ENCODE assay signal across 1 cellular context in the genomic region with DNA sequence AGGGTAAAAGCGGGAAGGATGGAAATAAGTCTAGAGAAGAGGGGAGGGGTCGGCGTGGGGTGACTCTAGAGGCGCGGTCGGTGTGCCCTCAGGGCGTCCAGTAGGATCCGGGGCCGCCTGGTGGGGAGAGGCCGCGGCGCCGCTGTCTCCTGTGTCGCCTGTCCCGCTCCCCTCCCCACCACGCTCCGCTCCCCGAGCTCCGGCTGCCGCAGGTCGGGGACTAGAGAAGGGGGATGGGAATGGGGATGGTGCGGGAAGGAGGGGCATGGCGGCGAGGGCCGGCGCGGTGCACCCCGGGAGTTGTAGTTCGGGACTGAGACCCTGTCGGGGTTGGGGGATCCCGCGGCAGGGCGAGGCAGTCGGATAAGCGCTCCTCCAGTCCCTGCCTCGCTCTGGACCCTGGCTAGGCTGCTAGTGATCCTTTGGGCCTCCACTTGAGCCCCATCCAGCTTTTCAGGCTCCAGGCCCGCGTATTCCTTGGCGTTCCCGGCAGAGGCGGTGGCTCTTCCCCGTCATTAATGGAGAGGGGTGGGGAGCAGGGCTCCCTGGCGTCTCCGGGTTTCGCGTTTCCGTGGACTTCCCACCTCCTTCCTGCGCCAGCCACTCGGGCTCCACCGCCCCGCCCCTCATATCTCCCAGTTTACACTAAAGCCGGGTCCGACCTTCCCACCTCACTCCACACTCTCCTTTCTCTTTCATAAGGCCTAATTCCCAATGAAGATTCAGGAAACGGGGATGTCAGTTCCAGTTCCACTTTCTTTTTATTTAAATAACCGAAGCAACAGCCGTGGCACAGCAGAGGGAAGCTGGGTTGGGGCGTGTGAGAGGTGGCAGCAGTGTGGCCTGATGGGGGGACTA.
A peak's percentile ranks its signal among the peaks of the same experiment; 100 is the strongest.
TF ChIP-seq lines count a peak whose summit lies in the region.

A gene with protein sequence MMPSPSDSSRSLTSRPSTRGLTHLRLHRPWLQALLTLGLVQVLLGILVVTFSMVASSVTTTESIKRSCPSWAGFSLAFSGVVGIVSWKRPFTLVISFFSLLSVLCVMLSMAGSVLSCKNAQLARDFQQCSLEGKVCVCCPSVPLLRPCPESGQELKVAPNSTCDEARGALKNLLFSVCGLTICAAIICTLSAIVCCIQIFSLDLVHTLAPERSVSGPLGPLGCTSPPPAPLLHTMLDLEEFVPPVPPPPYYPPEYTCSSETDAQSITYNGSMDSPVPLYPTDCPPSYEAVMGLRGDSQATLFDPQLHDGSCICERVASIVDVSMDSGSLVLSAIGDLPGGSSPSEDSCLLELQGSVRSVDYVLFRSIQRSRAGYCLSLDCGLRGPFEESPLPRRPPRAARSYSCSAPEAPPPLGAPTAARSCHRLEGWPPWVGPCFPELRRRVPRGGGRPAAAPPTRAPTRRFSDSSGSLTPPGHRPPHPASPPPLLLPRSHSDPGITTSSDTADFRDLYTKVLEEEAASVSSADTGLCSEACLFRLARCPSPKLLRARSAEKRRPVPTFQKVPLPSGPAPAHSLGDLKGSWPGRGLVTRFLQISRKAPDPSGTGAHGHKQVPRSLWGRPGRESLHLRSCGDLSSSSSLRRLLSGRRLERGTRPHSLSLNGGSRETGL (minus strand): TSS at position 241 of the 858 bp plus-strand sequence. CDS start 606 bp downstream, outside the sequence.

TF ChIP-seq in HEK293, 187 proteins besides CTCF, POLR2A, EP300 and RAD21 (continued from another document and continues in another):
- TF ChIP-seq TSHZ1 (tag by site-specific recombination; IDR thresholded peaks at IDR 0.05; ENCODE audit: borderline replicate concordance) (no peak), HOXC10 (CRISPR knock-in tag; IDR thresholded peaks at IDR 0.05) (no peak), ZNF248 (tag by site-specific recombination; IDR thresholded peaks at IDR 0.05) (no peak), HOXD13 (CRISPR knock-in tag; IDR thresholded peaks at IDR 0.05; ENCODE audit: borderline replicate concordance) (no peak), ZNF19 (tag by site-specific recombination; IDR thresholded peaks at IDR 0.05; ENCODE audit: low read depth) (no peak), ZNF202 (tag by site-specific recombination; IDR thresholded peaks at IDR 0.05; ENCODE audit: borderline replicate concordance) (no peak), ZNF223 (tag by site-specific recombination; IDR thresholded peaks at IDR 0.05) (peak; percentile 70; the same call in 1 of the 2 replicates), ZNF302 (tag by site-specific recombination; IDR thresholded peaks at IDR 0.05; ENCODE audit: low read depth) (no peak), ZBTB20 (tag by site-specific recombination; IDR thresholded peaks at IDR 0.05) (peak; percentile 96), ZNF747 (tag by site-specific recombination; IDR thresholded peaks at IDR 0.05) (no peak), ZNF184 (tag by site-specific recombination; IDR thresholded peaks at IDR 0.05) (no peak), ZNF211 (tag by site-specific recombination; IDR thresholded peaks at IDR 0.05; ENCODE audit: low read depth) (no peak), SCRT2 (tag by site-specific recombination; IDR thresholded peaks at IDR 0.05) (no peak), ZSCAN16 (tag by site-specific recombination; IDR thresholded peaks at IDR 0.05) (no peak), SETDB1 (IDR thresholded peaks at IDR 0.05; ENCODE audit: insufficient read length, low read length) (no peak), ZNF391 (tag by site-specific recombination; IDR thresholded peaks at IDR 0.05; ENCODE audit: borderline replicate concordance, low read depth) (0 out of 2 replicates have a peak, but pooled peaks have one; percentile 33), ZNF776 (tag by site-specific recombination; IDR thresholded peaks at IDR 0.05; ENCODE audit: borderline replicate concordance) (no peak), ZBTB8A (tag by site-specific recombination; IDR thresholded peaks at IDR 0.05) (peak; percentile 75), ZNF610 (tag by site-specific recombination; IDR thresholded peaks at IDR 0.05; ENCODE audit: borderline replicate concordance) (peak; percentile 93), ZNF843 (tag by site-specific recombination; IDR thresholded peaks at IDR 0.05) (no peak), IKZF3 (tag by site-specific recombination; IDR thresholded peaks at IDR 0.05) (peak; percentile 75), ZNF664 (tag by site-specific recombination; IDR thresholded peaks at IDR 0.05) (no peak), PRDM4 (tag by site-specific recombination; IDR thresholded peaks at IDR 0.05) (peak; percentile 19; the same call in 1 of the 2 replicates), ZNF366 (tag by site-specific recombination; conservative IDR thresholded peaks at IDR 0.05) (no peak), ZNF670 (tag by site-specific recombination; IDR thresholded peaks at IDR 0.05; ENCODE audit: low read depth) (no peak), TRIM28 (IDR thresholded peaks at IDR 0.05; ENCODE audit: borderline replicate concordance, low read length) (no peak), ZNF623 (tag by site-specific recombination; IDR thresholded peaks at IDR 0.05) (no peak), ZNF174 (tag by site-specific recombination; IDR thresholded peaks at IDR 0.05) (no peak), ZNF274 (IDR thresholded peaks at IDR 0.05; ENCODE audit: low read length) (no peak), ZNF274 (tag by site-specific recombination; IDR thresholded peaks at IDR 0.05; ENCODE audit: borderline replicate concordance) (no peak), ZNF2 (tag by site-specific recombination; IDR thresholded peaks at IDR 0.05) (peak; percentile 65; the same call in 1 of the 2 replicates), ZNF596 (tag by site-specific recombination; IDR thresholded peaks at IDR 0.05) (no peak), ZNF311 (tag by site-specific recombination; IDR thresholded peaks at IDR 0.05; ENCODE audit: borderline replicate concordance) (no peak), ZEB2 (tag by site-specific recombination; IDR thresholded peaks at IDR 0.05) (peak; percentile 84), ZXDB (tag by site-specific recombination; IDR thresholded peaks at IDR 0.05) (peak; percentile 95), SP3 (tag by site-specific recombination; IDR thresholded peaks at IDR 0.05) (peak; percentile 88)
- TF ChIP-seq, protein P1, sequence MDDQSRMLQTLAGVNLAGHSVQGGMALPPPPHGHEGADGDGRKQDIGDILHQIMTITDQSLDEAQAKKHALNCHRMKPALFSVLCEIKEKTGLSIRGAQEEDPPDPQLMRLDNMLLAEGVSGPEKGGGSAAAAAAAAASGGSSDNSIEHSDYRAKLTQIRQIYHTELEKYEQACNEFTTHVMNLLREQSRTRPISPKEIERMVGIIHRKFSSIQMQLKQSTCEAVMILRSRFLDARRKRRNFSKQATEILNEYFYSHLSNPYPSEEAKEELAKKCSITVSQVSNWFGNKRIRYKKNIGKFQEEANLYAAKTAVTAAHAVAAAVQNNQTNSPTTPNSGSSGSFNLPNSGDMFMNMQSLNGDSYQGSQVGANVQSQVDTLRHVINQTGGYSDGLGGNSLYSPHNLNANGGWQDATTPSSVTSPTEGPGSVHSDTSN (CRISPR knock-in tag; IDR thresholded peaks at IDR 0.05) = no peak
- TF ChIP-seq, protein P2, sequence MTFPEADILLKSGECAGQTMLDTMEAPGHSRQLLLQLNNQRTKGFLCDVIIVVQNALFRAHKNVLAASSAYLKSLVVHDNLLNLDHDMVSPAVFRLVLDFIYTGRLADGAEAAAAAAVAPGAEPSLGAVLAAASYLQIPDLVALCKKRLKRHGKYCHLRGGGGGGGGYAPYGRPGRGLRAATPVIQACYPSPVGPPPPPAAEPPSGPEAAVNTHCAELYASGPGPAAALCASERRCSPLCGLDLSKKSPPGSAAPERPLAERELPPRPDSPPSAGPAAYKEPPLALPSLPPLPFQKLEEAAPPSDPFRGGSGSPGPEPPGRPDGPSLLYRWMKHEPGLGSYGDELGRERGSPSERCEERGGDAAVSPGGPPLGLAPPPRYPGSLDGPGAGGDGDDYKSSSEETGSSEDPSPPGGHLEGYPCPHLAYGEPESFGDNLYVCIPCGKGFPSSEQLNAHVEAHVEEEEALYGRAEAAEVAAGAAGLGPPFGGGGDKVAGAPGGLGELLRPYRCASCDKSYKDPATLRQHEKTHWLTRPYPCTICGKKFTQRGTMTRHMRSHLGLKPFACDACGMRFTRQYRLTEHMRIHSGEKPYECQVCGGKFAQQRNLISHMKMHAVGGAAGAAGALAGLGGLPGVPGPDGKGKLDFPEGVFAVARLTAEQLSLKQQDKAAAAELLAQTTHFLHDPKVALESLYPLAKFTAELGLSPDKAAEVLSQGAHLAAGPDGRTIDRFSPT (tag by site-specific recombination; IDR thresholded peaks at IDR 0.05) = no peak
- TF ChIP-seq, protein P3, sequence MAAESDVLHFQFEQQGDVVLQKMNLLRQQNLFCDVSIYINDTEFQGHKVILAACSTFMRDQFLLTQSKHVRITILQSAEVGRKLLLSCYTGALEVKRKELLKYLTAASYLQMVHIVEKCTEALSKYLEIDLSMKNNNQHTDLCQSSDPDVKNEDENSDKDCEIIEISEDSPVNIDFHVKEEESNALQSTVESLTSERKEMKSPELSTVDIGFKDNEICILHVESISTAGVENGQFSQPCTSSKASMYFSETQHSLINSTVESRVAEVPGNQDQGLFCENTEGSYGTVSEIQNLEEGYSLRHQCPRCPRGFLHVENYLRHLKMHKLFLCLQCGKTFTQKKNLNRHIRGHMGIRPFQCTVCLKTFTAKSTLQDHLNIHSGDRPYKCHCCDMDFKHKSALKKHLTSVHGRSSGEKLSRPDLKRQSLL (tag by site-specific recombination; IDR thresholded peaks at IDR 0.05) = peak; percentile 34; the same call in 1 of the 2 replicates
- TF ChIP-seq, protein P4, sequence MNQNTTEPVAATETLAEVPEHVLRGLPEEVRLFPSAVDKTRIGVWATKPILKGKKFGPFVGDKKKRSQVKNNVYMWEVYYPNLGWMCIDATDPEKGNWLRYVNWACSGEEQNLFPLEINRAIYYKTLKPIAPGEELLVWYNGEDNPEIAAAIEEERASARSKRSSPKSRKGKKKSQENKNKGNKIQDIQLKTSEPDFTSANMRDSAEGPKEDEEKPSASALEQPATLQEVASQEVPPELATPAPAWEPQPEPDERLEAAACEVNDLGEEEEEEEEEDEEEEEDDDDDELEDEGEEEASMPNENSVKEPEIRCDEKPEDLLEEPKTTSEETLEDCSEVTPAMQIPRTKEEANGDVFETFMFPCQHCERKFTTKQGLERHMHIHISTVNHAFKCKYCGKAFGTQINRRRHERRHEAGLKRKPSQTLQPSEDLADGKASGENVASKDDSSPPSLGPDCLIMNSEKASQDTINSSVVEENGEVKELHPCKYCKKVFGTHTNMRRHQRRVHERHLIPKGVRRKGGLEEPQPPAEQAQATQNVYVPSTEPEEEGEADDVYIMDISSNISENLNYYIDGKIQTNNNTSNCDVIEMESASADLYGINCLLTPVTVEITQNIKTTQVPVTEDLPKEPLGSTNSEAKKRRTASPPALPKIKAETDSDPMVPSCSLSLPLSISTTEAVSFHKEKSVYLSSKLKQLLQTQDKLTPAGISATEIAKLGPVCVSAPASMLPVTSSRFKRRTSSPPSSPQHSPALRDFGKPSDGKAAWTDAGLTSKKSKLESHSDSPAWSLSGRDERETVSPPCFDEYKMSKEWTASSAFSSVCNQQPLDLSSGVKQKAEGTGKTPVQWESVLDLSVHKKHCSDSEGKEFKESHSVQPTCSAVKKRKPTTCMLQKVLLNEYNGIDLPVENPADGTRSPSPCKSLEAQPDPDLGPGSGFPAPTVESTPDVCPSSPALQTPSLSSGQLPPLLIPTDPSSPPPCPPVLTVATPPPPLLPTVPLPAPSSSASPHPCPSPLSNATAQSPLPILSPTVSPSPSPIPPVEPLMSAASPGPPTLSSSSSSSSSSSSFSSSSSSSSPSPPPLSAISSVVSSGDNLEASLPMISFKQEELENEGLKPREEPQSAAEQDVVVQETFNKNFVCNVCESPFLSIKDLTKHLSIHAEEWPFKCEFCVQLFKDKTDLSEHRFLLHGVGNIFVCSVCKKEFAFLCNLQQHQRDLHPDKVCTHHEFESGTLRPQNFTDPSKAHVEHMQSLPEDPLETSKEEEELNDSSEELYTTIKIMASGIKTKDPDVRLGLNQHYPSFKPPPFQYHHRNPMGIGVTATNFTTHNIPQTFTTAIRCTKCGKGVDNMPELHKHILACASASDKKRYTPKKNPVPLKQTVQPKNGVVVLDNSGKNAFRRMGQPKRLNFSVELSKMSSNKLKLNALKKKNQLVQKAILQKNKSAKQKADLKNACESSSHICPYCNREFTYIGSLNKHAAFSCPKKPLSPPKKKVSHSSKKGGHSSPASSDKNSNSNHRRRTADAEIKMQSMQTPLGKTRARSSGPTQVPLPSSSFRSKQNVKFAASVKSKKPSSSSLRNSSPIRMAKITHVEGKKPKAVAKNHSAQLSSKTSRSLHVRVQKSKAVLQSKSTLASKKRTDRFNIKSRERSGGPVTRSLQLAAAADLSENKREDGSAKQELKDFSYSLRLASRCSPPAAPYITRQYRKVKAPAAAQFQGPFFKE (tag by site-specific recombination; IDR thresholded peaks at IDR 0.05; ENCODE audit: borderline replicate concordance) = no peak
